Comparison of ENCODE assay signal across 11 cellular contexts in the genomic region with DNA sequence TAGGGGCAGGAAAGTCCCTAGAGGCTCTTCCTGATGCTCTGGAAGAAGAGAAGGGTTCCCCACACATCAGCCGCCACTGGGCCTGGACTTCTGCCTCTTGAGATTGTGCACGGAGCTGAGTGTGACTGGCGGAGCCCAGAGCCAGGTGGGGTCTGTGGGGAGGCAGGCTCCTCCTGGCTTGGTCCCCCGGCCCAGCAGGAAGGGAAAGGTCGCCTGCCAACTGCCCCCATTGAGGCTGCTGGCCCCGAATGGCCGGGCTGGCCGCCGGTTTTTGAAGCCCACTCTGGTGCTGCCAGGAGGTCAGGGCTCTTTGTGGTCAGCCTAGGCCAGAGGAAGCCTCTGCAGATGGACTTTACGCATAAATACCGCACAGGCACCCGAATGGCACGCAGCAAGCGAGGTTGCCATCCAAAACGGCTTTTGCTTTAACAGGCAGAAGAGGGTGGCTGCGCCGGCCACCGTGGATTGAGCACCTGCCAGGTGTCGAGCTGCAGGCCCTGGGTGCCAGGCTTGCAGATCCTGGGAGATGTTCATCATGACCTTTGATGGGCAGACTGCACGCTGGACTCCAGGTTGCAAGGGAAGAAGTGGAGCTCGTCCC. TPM values are rescaled to one million over a fixed set of nuclear protein-coding genes. Genes with fewer than 3 reads are reported as not detected.
DNase-seq lines count a peak whose midpoint lies in the region; ATAC-seq and TF ChIP-seq lines count a peak whose summit lies in the region.
"Had no signal": no experiment of that assay in that cellular context is flagged by ENCODE, and none has a peak within 500 bp of the region (broad histone marks: within the 10 kb centered on the region; RNA-seq: fewer than 3 reads in every experiment).

No MANE protein-coding gene starts in this region.

- peaks cover 97% of the 10 kb centered on the region for H3K4me1 ChIP-seq in left ventricle myocardium inferior
- H3K4me1 ChIP-seq in liver (ENCODE audit: control insufficient read depth in 4 of 4, insufficient read depth in 4 of 4, low read length in 3 of 4) = peaks cover 45 to 74% (median 66%) of the 10 kb centered on the region in 4 donors

- in situ Hi-C loops in brain microvascular endothelial cell (cut with HindIII; ENCODE audit: low pct_ligation_motif_present, low sequenced_read_pairs) = loop anchor here (5.0 kb wide), 1 partner anchor 130 kb away; no protein-coding TSS in a partner anchor

- TF ChIP-seq RAD21 in liver (IDR thresholded peaks at IDR 0.05) = no peak

- H3K9ac ChIP-seq in liver (ENCODE audit: low read depth in 1 of 2, low read length in 2 of 2) = no peak overlapping the region

- H3K4me3 ChIP-seq in left ventricle myocardium inferior (no peak overlapping the region), liver (ENCODE audit: low read depth in 1 of 3, low read length in 3 of 3) (no peak overlapping the region), brain microvascular endothelial cell (ENCODE audit: low read depth, low read length) (no peak overlapping the region), MG63 (no peak overlapping the region)

- no peaks in the 10 kb centered on the region for H3K9me3 Mint-ChIP-seq in activated naive CD8-positive, alpha-beta T cell treated with anti-CD3 and anti-CD28 coated beads, Interleukin-2, amount 50 U/mL, for 24 hours
- no peaks in the 10 kb centered on the region for H3K9me3 Mint-ChIP-seq in type B pancreatic cell
- H3K9me3 Mint-ChIP-seq: T-helper 2 cell treated with Interferon-gamma antibody and Interleukin-4, amounts not matched to agents 5 μg/mL and 100 μg/mL, for 36 hours had no signal

- H3K27me3 ChIP-seq in left ventricle myocardium inferior (ENCODE audit: low read depth) (no peaks in the 10 kb centered on the region), liver (ENCODE audit: control insufficient read depth in 4 of 4, insufficient read depth in 4 of 4, low read length in 3 of 4) (no peaks in the 10 kb centered on the region), brain microvascular endothelial cell (replicated peaks) (no peaks in the 10 kb centered on the region), MG63 (no peaks in the 10 kb centered on the region)

- peak overlapping the region; percentile 96 for H3K27ac ChIP-seq in left ventricle myocardium inferior (replicated peaks)
- peak overlapping the region; percentile 11 to 38 for H3K27ac ChIP-seq in liver (ENCODE audit: low read depth in 1 of 2, low read length in 2 of 2)
- no peak overlapping the region for H3K27ac ChIP-seq in brain microvascular endothelial cell

- DNase-seq in left ventricle myocardium inferior (no peak), Right ventricle myocardium superior (no peak), type B pancreatic cell (ENCODE audit: extremely low spot score, unreplicated experiment) (no peak), brain microvascular endothelial cell (no peak), glomerular visceral epithelial cell (ENCODE audit: extremely low spot score) (no peak), MG63 (no peak)
- no peak for DNase-seq in activated naive CD8-positive, alpha-beta T cell treated with anti-CD3 and anti-CD28 coated beads, Interleukin-2, amount 50 U/mL, for 24 hours
- DNase-seq: GDM1, NCI-H1436 had no signal

- intact Hi-C loops in left ventricle myocardium inferior (cut with micrococcal nuclease) (no loop called here), Right ventricle myocardium superior (cut with DNase I) (no loop called here)

- peak overlapping the region; percentile 71 for H3K27ac Mint-ChIP-seq in activated naive CD8-positive, alpha-beta T cell treated with anti-CD3 and anti-CD28 coated beads, Interleukin-2, amount 50 U/mL, for 24 hours
- H3K27ac Mint-ChIP-seq in type B pancreatic cell = peak overlapping the region; percentile 63

- ATAC-seq in Right ventricle myocardium superior (ENCODE audit: poor library complexity) = no peak
- no peak for ATAC-seq in activated naive CD8-positive, alpha-beta T cell treated with anti-CD3 and anti-CD28 coated beads, Interleukin-2, amount 50 U/mL, for 24 hours

- peaks cover 82% of the 10 kb centered on the region for H3K4me1 Mint-ChIP-seq in activated naive CD8-positive, alpha-beta T cell treated with anti-CD3 and anti-CD28 coated beads, Interleukin-2, amount 50 U/mL, for 24 hours
- peaks cover 42% of the 10 kb centered on the region for H3K4me1 Mint-ChIP-seq in type B pancreatic cell (ENCODE audit: unreplicated experiment)

- H3K36me3 ChIP-seq in left ventricle myocardium inferior (peaks cover 10% of the 10 kb centered on the region), liver (ENCODE audit: control insufficient read depth in 4 of 4, insufficient read depth in 3 of 4, low read depth in 1 of 4, low read length in 3 of 4) (peaks cover 0 to 9% (median under 1%) of the 10 kb centered on the region in 4 donors), brain microvascular endothelial cell (replicated peaks) (peaks cover 7% of the 10 kb centered on the region), MG63 (peaks cover 9% of the 10 kb centered on the region)

- no peak overlapping the region for H3K4me3 Mint-ChIP-seq in activated naive CD8-positive, alpha-beta T cell treated with anti-CD3 and anti-CD28 coated beads, Interleukin-2, amount 50 U/mL, for 24 hours
- no peak overlapping the region for H3K4me3 Mint-ChIP-seq in type B pancreatic cell
- H3K4me3 Mint-ChIP-seq: T-helper 2 cell treated with Interferon-gamma antibody and Interleukin-4, amounts not matched to agents 5 μg/mL and 100 μg/mL, for 36 hours had no signal

- no peaks in the 10 kb centered on the region for H3K27me3 Mint-ChIP-seq in activated naive CD8-positive, alpha-beta T cell treated with anti-CD3 and anti-CD28 coated beads, Interleukin-2, amount 50 U/mL, for 24 hours
- H3K27me3 Mint-ChIP-seq in type B pancreatic cell = peaks cover 4% of the 10 kb centered on the region

- H3K9me3 ChIP-seq in left ventricle myocardium inferior (replicated peaks) (no peaks in the 10 kb centered on the region), liver (ENCODE audit: control insufficient read depth in 4 of 4, low read length in 3 of 4) (no peaks in the 10 kb centered on the region), MG63 (no peaks in the 10 kb centered on the region)

- TF ChIP-seq CTCF in left ventricle myocardium inferior (IDR thresholded peaks at IDR 0.05; ENCODE audit: borderline replicate concordance) (no peak), liver (IDR thresholded peaks at IDR 0.05; ENCODE audit: low read depth, low read length, missing input control) (no peak), type B pancreatic cell (conservative IDR thresholded peaks at IDR 0.05) (no peak), brain microvascular endothelial cell (IDR thresholded peaks at IDR 0.05; ENCODE audit: low read depth, low read length, missing control alignments) (no peak)

- 70% methylated on average over 21 of the region's 21 CpGs for WGBS in liver

- H3K36me3 Mint-ChIP-seq in activated naive CD8-positive, alpha-beta T cell treated with anti-CD3 and anti-CD28 coated beads, Interleukin-2, amount 50 U/mL, for 24 hours (ENCODE audit: low read depth) = peaks cover 44% of the 10 kb centered on the region
- peaks cover 3% of the 10 kb centered on the region for H3K36me3 Mint-ChIP-seq in type B pancreatic cell

TF ChIP-seq in liver, 16 proteins besides CTCF, POLR2A, EP300 and RAD21 (continues in another document):
- TF ChIP-seq SP1 (IDR thresholded peaks at IDR 0.05) (no peak), HNF4A (conservative IDR thresholded peaks at IDR 0.05) (no peak)
- TF ChIP-seq, protein P1, sequence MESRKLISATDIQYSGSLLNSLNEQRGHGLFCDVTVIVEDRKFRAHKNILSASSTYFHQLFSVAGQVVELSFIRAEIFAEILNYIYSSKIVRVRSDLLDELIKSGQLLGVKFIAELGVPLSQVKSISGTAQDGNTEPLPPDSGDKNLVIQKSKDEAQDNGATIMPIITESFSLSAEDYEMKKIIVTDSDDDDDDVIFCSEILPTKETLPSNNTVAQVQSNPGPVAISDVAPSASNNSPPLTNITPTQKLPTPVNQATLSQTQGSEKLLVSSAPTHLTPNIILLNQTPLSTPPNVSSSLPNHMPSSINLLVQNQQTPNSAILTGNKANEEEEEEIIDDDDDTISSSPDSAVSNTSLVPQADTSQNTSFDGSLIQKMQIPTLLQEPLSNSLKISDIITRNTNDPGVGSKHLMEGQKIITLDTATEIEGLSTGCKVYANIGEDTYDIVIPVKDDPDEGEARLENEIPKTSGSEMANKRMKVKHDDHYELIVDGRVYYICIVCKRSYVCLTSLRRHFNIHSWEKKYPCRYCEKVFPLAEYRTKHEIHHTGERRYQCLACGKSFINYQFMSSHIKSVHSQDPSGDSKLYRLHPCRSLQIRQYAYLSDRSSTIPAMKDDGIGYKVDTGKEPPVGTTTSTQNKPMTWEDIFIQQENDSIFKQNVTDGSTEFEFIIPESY (IDR thresholded peaks at IDR 0.05) = no peak

RNA-seq across cellular contexts. Expression of a gene that starts 5.0 kb away (rescaled TPM):
- total RNA-seq in left ventricle myocardium inferior (81.8 TPM), Right ventricle myocardium superior (82.9 TPM), liver (10 to 100 TPM; 30.0 to 45.0 TPM), type B pancreatic cell (ENCODE audit: low replicate concordance) (124 and 141 TPM in 2 replicates)
- 10 to 100 TPM in 1 of 2 donors, 1 to 10 TPM in 1; 5.4 to 29.4 TPM for polyA plus RNA-seq in liver
- 107 and 149 TPM in 2 replicates for total RNA-seq in MG63 (2014; rRNA removed; shearing (Covaris generic); ENCODE audit: low replicate concordance)

RNA-seq across cellular contexts. Expression of a gene that starts 11.1 kb away (rescaled TPM):
- total RNA-seq in left ventricle myocardium inferior (77.0 TPM), Right ventricle myocardium superior (93.5 TPM), liver (100 to 1,000 TPM in 1 of 2 donors, 10 to 100 TPM in 1; 76.2 to 181 TPM), type B pancreatic cell (ENCODE audit: low replicate concordance) (33.7 and 37.9 TPM in 2 replicates)
- polyA plus RNA-seq in liver = 100 to 1,000 TPM; 367 to 394 TPM
- total RNA-seq in MG63 (2014; rRNA removed; shearing (Covaris generic); ENCODE audit: low replicate concordance) = 22.1 and 30.7 TPM in 2 replicates

RNA-seq across cellular contexts. Expression of a gene that starts 25.8 kb away (rescaled TPM):
- total RNA-seq in left ventricle myocardium inferior = 588 TPM
- 671 TPM for total RNA-seq in Right ventricle myocardium superior
- 100 to 1,000 TPM; 296 to 408 TPM for total RNA-seq in liver
- polyA plus RNA-seq in liver = 100 to 1,000 TPM; 420 to 954 TPM
- total RNA-seq in type B pancreatic cell (ENCODE audit: low replicate concordance) = 1,251 and 1,344 TPM in 2 replicates
- total RNA-seq in MG63 (2014; rRNA removed; shearing (Covaris generic); ENCODE audit: low replicate concordance) = 702 and 820 TPM in 2 replicates

RNA-seq across cellular contexts. Expression of a gene that starts 28.7 kb away (rescaled TPM):
- total RNA-seq in left ventricle myocardium inferior (380 TPM), Right ventricle myocardium superior (461 TPM), liver (10 to 100 TPM; 54.4 to 85.7 TPM), type B pancreatic cell (ENCODE audit: low replicate concordance) (83.3 and 98.3 TPM in 2 replicates)
- polyA plus RNA-seq in liver = 100 to 1,000 TPM; 170 to 185 TPM
- total RNA-seq in MG63 (2014; rRNA removed; shearing (Covaris generic); ENCODE audit: low replicate concordance) = 19.3 and 49.5 TPM in 2 replicates

RNA-seq across cellular contexts. Expression of a gene that starts 37.5 kb away (rescaled TPM):
- 0.22 TPM for total RNA-seq in left ventricle myocardium inferior
- total RNA-seq in Right ventricle myocardium superior = 0.22 TPM
- under 1 TPM; under 0.01 to 0.05 TPM for total RNA-seq in liver
- polyA plus RNA-seq in liver = under 1 TPM; 0.01 to 0.06 TPM
- 1.2 and 9.2 TPM in 2 replicates for total RNA-seq in type B pancreatic cell (ENCODE audit: low replicate concordance)
- 0.59 and 2.0 TPM in 2 replicates for total RNA-seq in MG63 (2014; rRNA removed; shearing (Covaris generic); ENCODE audit: low replicate concordance)
